Comparison of ENCODE assay signal across 30 cellular contexts in genomic region chr12:104973250-104973649, GRCh38.
"Had no signal": no experiment of that assay in that cellular context is flagged by ENCODE, and none has a peak within 500 bp of the region (broad histone marks: within the 10 kb centered on the region; RNA-seq: fewer than 3 reads in every experiment).

No MANE protein-coding gene starts in this region.

- H3K4me3 Mint-ChIP-seq: naive thymus-derived CD4-positive, alpha-beta T cell; natural killer cell; nephron; neural progenitor cell; stimulated activated memory B cell treated with anti-CD40 and anti-IgM and Interleukin-4, amounts not matched to agents 10 μg/mL and 1 μg/mL and 100 μg/mL, for 72 hours; stimulated activated naive CD8-positive, alpha-beta T cell treated with anti-CD3 and anti-CD28 coated beads, Interleukin-15, Interleukin-2, amounts not matched to agents 100 ng/mL and 50 ng/mL, for 24 hours; type B pancreatic cell had no signal

- H3K4me1 Mint-ChIP-seq: natural killer cell, nephron, neural progenitor cell had no signal

- ATAC-seq: naive thymus-derived CD4-positive, alpha-beta T cell; natural killer cell; psoas muscle; right cardiac atrium; right lobe of liver; stimulated activated memory B cell treated with anti-CD40 and anti-IgM and Interleukin-4, amounts not matched to agents 10 μg/mL and 1 μg/mL and 100 μg/mL, for 72 hours; upper lobe of right lung had no signal

- H3K4me1 ChIP-seq: neural progenitor cell, parathyroid adenoma, psoas muscle, right lobe of liver, sigmoid colon, stomach, thyroid gland, tibial nerve, upper lobe of right lung, vagina had no signal

- H3K27ac ChIP-seq: neural progenitor cell, ovary, parathyroid adenoma, psoas muscle, right lobe of liver, sigmoid colon, spleen, stomach, thoracic aorta, thyroid gland, tibial nerve, upper lobe of right lung, vagina had no signal

- H3K36me3 ChIP-seq: neural progenitor cell, ovary, right lobe of liver, sigmoid colon, spleen, stomach, thoracic aorta, thyroid gland, tibial nerve, upper lobe of right lung, vagina had no signal

- H3K9me3 ChIP-seq: ovary, psoas muscle, right lobe of liver, sigmoid colon, spleen, stomach, thoracic aorta, thyroid gland, tibial nerve, upper lobe of right lung, vagina had no signal

- H3K4me3 ChIP-seq: neural progenitor cell, ovary, psoas muscle, right lobe of liver, sigmoid colon, smooth muscle cell, spleen, stomach, thoracic aorta, thyroid gland, tibial nerve, upper lobe of right lung, vagina had no signal

- H3K27me3 ChIP-seq: neural progenitor cell, ovary, right lobe of liver, sigmoid colon, spleen, stomach, thyroid gland, tibial nerve, upper lobe of right lung, vagina had no signal

- H2AFZ ChIP-seq: neural progenitor cell, parathyroid adenoma had no signal

- H3K9ac ChIP-seq: neural progenitor cell, parathyroid adenoma had no signal

- H3K4me2 ChIP-seq: neural progenitor cell, smooth muscle cell had no signal

- H3K79me2 ChIP-seq: parathyroid adenoma had no signal

- DNase-seq: naive thymus-derived CD4-positive, alpha-beta T cell; natural killer cell; occipital lobe; ovary; posterior cingulate gyrus; psoas muscle; right cardiac atrium; right lobe of liver; sigmoid colon; spleen; stimulated activated CD4-positive, alpha-beta T cell treated with anti-CD3 and anti-CD28 coated beads, Interleukin-12 subunit alpha, Interleukin-12 subunit beta, amount 100 ng/mL, for 4 hours; stimulated activated CD4-positive, alpha-beta T cell treated with anti-CD3 and anti-CD28 coated beads, Interleukin-1b, Interleukin-23, amount 100 ng/mL, for 48 hours; stimulated activated CD4-positive, alpha-beta T cell treated with anti-CD3 and anti-CD28 coated beads, Interleukin-4, amount 100 ng/mL, for 1 hour; stimulated activated CD4-positive, alpha-beta T cell treated with anti-CD3 and anti-CD28 coated beads, Interleukin-4, amount 100 ng/mL, for 4 hours; stimulated activated CD8-positive, alpha-beta memory T cell treated with anti-CD3 and anti-CD28 coated beads, Interleukin-4, amount 100 ng/mL, for 48 hours; stimulated activated naive CD4-positive, alpha-beta T cell; stomach; thyroid gland; upper lobe of right lung had no signal

- H3K27me3 Mint-ChIP-seq: stimulated activated memory B cell treated with anti-CD40 and anti-IgM and Interleukin-4, amounts not matched to agents 10 μg/mL and 1 μg/mL and 100 μg/mL, for 72 hours; stimulated activated naive CD8-positive, alpha-beta T cell treated with anti-CD3 and anti-CD28 coated beads, Interleukin-15, Interleukin-2, amounts not matched to agents 100 ng/mL and 50 ng/mL, for 24 hours; type B pancreatic cell had no signal

- H3K9me3 Mint-ChIP-seq: naive thymus-derived CD4-positive, alpha-beta T cell; natural killer cell; nephron; stimulated activated memory B cell treated with anti-CD40 and anti-IgM and Interleukin-4, amounts not matched to agents 10 μg/mL and 1 μg/mL and 100 μg/mL, for 72 hours; stimulated activated naive CD8-positive, alpha-beta T cell treated with anti-CD3 and anti-CD28 coated beads, Interleukin-15, Interleukin-2, amounts not matched to agents 100 ng/mL and 50 ng/mL, for 24 hours; type B pancreatic cell had no signal

- H3K36me3 Mint-ChIP-seq: naive thymus-derived CD4-positive, alpha-beta T cell; natural killer cell; neural progenitor cell; stimulated activated memory B cell treated with anti-CD40 and anti-IgM and Interleukin-4, amounts not matched to agents 10 μg/mL and 1 μg/mL and 100 μg/mL, for 72 hours; type B pancreatic cell had no signal

- H3K27ac Mint-ChIP-seq: naive thymus-derived CD4-positive, alpha-beta T cell; natural killer cell; nephron; neural progenitor cell; progenitor cell of endocrine pancreas; stimulated activated naive CD8-positive, alpha-beta T cell treated with anti-CD3 and anti-CD28 coated beads, Interleukin-15, Interleukin-2, amounts not matched to agents 100 ng/mL and 50 ng/mL, for 24 hours; type B pancreatic cell had no signal
